Comparison of ENCODE assay signal across 27 cellular contexts in the genomic region with DNA sequence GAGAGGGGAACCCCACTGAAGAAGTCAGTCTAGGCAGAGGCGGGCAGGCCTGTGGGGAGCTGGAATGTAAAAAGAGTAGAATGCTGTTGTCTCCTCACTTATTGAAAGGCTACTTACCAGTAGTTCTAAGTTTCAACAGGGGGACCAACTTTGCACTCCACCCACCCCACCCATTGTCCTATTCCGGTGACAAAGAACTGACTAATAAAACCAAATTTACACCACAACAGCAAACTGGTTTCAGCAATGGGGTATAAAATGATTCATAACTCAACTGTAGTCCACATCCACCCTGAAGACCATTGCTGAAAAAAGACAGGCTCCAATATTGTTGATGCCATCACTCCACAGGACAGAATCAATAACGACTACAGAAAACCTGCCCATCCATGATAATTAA.
"Had no signal": no experiment of that assay in that cellular context is flagged by ENCODE, and none has a peak within 500 bp of the region (broad histone marks: within the 10 kb centered on the region; RNA-seq: fewer than 3 reads in every experiment).

No MANE protein-coding gene starts in this region.

- DNase-seq: activated CD4-positive, alpha-beta T cell treated with anti-CD3 and anti-CD28 coated beads for 4 hours; activated CD4-positive, alpha-beta T cell treated with anti-CD3 and anti-CD28 coated beads, Interleukin-2, amount 50 U/mL, for 4 hours; activated naive CD4-positive, alpha-beta T cell; activated T-cell treated with anti-CD3 and anti-CD28 coated beads for 4 hours; activated T-cell treated with anti-CD3 and anti-CD28 coated beads, Interleukin-2, amount 50 U/mL, for 72 hours; anterior cingulate cortex; cerebellar nuclear complex; colonic mucosa; effector CD8-positive, alpha-beta T cell; gastrocnemius medialis; islet precursor cell; left cardiac atrium; left ventricle myocardium superior; ovary; sigmoid colon; stimulated activated CD4-positive, alpha-beta T cell treated with anti-CD3 and anti-CD28 coated beads, Interleukin-15, amount 100 ng/mL, for 24 hours; stimulated activated CD4-positive, alpha-beta T cell treated with anti-CD3 and anti-CD28 coated beads, Interleukin-2, amount 100 ng/mL, for 24 hours; stimulated activated naive CD4-positive, alpha-beta T cell treated with Interleukin-2 at 50 U/mL for 16 hours; testis; trophoblast cell; uterus had no signal

- H3K27me3 ChIP-seq: colonic mucosa, gastrocnemius medialis, hepatocyte, neutrophil, ovary, sigmoid colon, testis, uterus had no signal

- H3K9me3 Mint-ChIP-seq: activated T-cell treated with anti-CD3 and anti-CD28 coated beads, Interleukin-2, amount 50 U/mL, for 72 hours; T-helper 2 cell treated with Interferon-gamma antibody and Interleukin-4, amounts not matched to agents 5 μg/mL and 100 μg/mL, for 36 hours had no signal

- H3K36me3 Mint-ChIP-seq: activated naive CD4-positive, alpha-beta T cell treated with anti-CD3 and anti-CD28 coated beads, Interleukin-2, amount 50 U/mL, for 72 hours had no signal

- H3K27ac Mint-ChIP-seq: activated naive CD4-positive, alpha-beta T cell treated with anti-CD3 and anti-CD28 coated beads, Interleukin-2, amount 50 U/mL, for 72 hours; activated T-cell treated with anti-CD3 and anti-CD28 coated beads, Interleukin-2, amount 50 U/mL, for 72 hours; nephron; progenitor cell of endocrine pancreas; T-helper 2 cell treated with Interferon-gamma antibody and Interleukin-4, amounts not matched to agents 5 μg/mL and 100 μg/mL, for 36 hours had no signal

- H3K4me3 ChIP-seq: colonic mucosa, gastrocnemius medialis, hepatocyte, ovary, sigmoid colon, testis, uterus had no signal

- H3K4me3 Mint-ChIP-seq: activated T-cell treated with anti-CD3 and anti-CD28 coated beads, Interleukin-2, amount 50 U/mL, for 72 hours; nephron; T-helper 2 cell treated with Interferon-gamma antibody and Interleukin-4, amounts not matched to agents 5 μg/mL and 100 μg/mL, for 36 hours had no signal

- H3K27me3 Mint-ChIP-seq: progenitor cell of endocrine pancreas had no signal

- H3K4me1 ChIP-seq: colonic mucosa, gastrocnemius medialis, uterus had no signal

- H3K79me2 ChIP-seq: hepatocyte had no signal

- H3K27ac ChIP-seq: colonic mucosa, gastrocnemius medialis, hepatocyte, neutrophil, ovary, uterus had no signal

- H3K36me3 ChIP-seq: colonic mucosa, gastrocnemius medialis, neutrophil, ovary, sigmoid colon, uterus had no signal

- ATAC-seq: activated naive CD4-positive, alpha-beta T cell treated with anti-CD3 and anti-CD28 coated beads, Interleukin-2, amount 50 U/mL, for 72 hours; activated T-cell treated with anti-CD3 and anti-CD28 coated beads, Interleukin-2, amount 50 U/mL, for 72 hours; gastrocnemius medialis; left cardiac atrium; left ventricle myocardium superior had no signal

- H2AFZ ChIP-seq: hepatocyte had no signal

- H3K4me2 ChIP-seq: hepatocyte had no signal

- H3K9me3 ChIP-seq: colonic mucosa, gastrocnemius medialis, neutrophil, ovary, sigmoid colon, testis, uterus had no signal
